Comparison of ENCODE assay signal across 21 cellular contexts in genomic region chr20:16020971-16021370, GRCh38.
A peak's percentile ranks its signal among the peaks of the same experiment; 100 is the strongest.
DNase-seq lines count a peak whose midpoint lies in the region; ATAC-seq and TF ChIP-seq lines count a peak whose summit lies in the region.
"Had no signal": no experiment of that assay in that cellular context is flagged by ENCODE, and none has a peak within 500 bp of the region (broad histone marks: within the 10 kb centered on the region; RNA-seq: fewer than 3 reads in every experiment).

No MANE protein-coding gene starts in this region.

- H3K27ac Mint-ChIP-seq in MCF 10A (ENCODE audit: low read depth, unreplicated experiment), result no peak overlapping the region
- no peak overlapping the region for H3K27ac Mint-ChIP-seq in natural killer cell
- H3K27ac Mint-ChIP-seq: activated CD4-positive, alpha-beta T cell treated with anti-CD3 and anti-CD28 coated beads, Interleukin-2, amount 10 ng/mL, durations not matched to agents 24 days and 14 days; activated naive CD8-positive, alpha-beta T cell treated with anti-CD3 and anti-CD28 coated beads, Interleukin-2, amount 50 U/mL, for 24 hours; dendritic cell treated with granulocyte-macrophage colony-stimulating factor and Interleukin-4, amounts not matched to agents 40 ng/mL and 50 ng/mL, for 4 days; T-helper 2 cell treated with Interferon-gamma antibody and Interleukin-4, amounts not matched to agents 5 μg/mL and 100 μg/mL, for 36 hours had no signal

- TF ChIP-seq POLR2A in breast epithelium (IDR thresholded peaks at IDR 0.05) (no peak), esophagus squamous epithelium (IDR thresholded peaks at IDR 0.05) (no peak)

- H3K9me3 ChIP-seq in breast epithelium (no peaks in the 10 kb centered on the region), SJSA1 (replicated peaks) (no peaks in the 10 kb centered on the region), esophagus squamous epithelium (no peaks in the 10 kb centered on the region)
- H3K9me3 ChIP-seq: right atrium auricular region, tibial artery had no signal

- POLR2A ChIA-PET in MCF 10A (lab: Yijun Ruan, JAX), result no interaction called here

- H3K4me1 Mint-ChIP-seq in MCF 10A (ENCODE audit: insufficient read depth, unreplicated experiment), result peaks cover 6% of the 10 kb centered on the region
- peaks cover 11 to 17% of the 10 kb centered on the region in 2 donors for H3K4me1 Mint-ChIP-seq in natural killer cell
- H3K4me1 Mint-ChIP-seq: activated CD4-positive, alpha-beta T cell treated with anti-CD3 and anti-CD28 coated beads, Interleukin-2, amount 10 ng/mL, durations not matched to agents 24 days and 14 days had no signal

- ATAC-seq in natural killer cell, result no peak
- ATAC-seq: activated naive CD8-positive, alpha-beta T cell treated with anti-CD3 and anti-CD28 coated beads, Interleukin-2, amount 50 U/mL, for 24 hours had no signal

- BruUV-seq in MCF 10A (replicated peaks; lab: Mats Ljungman, UMichigan), result no TSS peak

- H3K27me3 Mint-ChIP-seq in MCF 10A (ENCODE audit: insufficient read depth, unreplicated experiment) (no peaks in the 10 kb centered on the region), natural killer cell (ENCODE audit: low read depth in 2 of 2) (peaks cover 0 to 6% of the 10 kb centered on the region in 2 donors)
- H3K27me3 Mint-ChIP-seq: activated CD4-positive, alpha-beta T cell treated with anti-CD3 and anti-CD28 coated beads, Interleukin-2, amount 10 ng/mL, durations not matched to agents 24 days and 14 days; activated naive CD8-positive, alpha-beta T cell treated with anti-CD3 and anti-CD28 coated beads, Interleukin-2, amount 50 U/mL, for 24 hours; dendritic cell treated with granulocyte-macrophage colony-stimulating factor and Interleukin-4, amounts not matched to agents 40 ng/mL and 50 ng/mL, for 4 days had no signal

- no peak overlapping the region for H3K4me3 Mint-ChIP-seq in MCF 10A (ENCODE audit: unreplicated experiment)
- H3K4me3 Mint-ChIP-seq in natural killer cell, result no peak overlapping the region
- H3K4me3 Mint-ChIP-seq: activated CD4-positive, alpha-beta T cell treated with anti-CD3 and anti-CD28 coated beads, Interleukin-2, amount 10 ng/mL, durations not matched to agents 24 days and 14 days; activated naive CD8-positive, alpha-beta T cell treated with anti-CD3 and anti-CD28 coated beads, Interleukin-2, amount 50 U/mL, for 24 hours; dendritic cell treated with granulocyte-macrophage colony-stimulating factor and Interleukin-4, amounts not matched to agents 40 ng/mL and 50 ng/mL, for 4 days; neural crest cell; T-helper 2 cell treated with Interferon-gamma antibody and Interleukin-4, amounts not matched to agents 5 μg/mL and 100 μg/mL, for 36 hours had no signal

- H3K36me3 ChIP-seq in breast epithelium, result no peaks in the 10 kb centered on the region
- no peaks in the 10 kb centered on the region for H3K36me3 ChIP-seq in SJSA1
- H3K36me3 ChIP-seq in esophagus squamous epithelium, result no peaks in the 10 kb centered on the region
- H3K36me3 ChIP-seq: right atrium auricular region, tibial artery had no signal

- H3K36me3 Mint-ChIP-seq in MCF 10A (ENCODE audit: insufficient read depth, unreplicated experiment), result no peaks in the 10 kb centered on the region
- H3K36me3 Mint-ChIP-seq in natural killer cell, result no peaks in the 10 kb centered on the region

- CTCF ChIA-PET in MCF 10A (lab: Yijun Ruan, JAX), result interaction anchor here (0.6 kb wide), 1 partner anchor 30 kb away, joined by 3 read pairs; no protein-coding TSS in a partner anchor

- 51 to 56% methylated on average over 3 of the region's 3 CpGs for WGBS in esophagus squamous epithelium, 2 donors

- no peak overlapping the region for H3K27ac ChIP-seq in breast epithelium
- H3K27ac ChIP-seq in SJSA1, result peak overlapping the region; percentile 37
- H3K27ac ChIP-seq in esophagus squamous epithelium, result no peak overlapping the region
- H3K27ac ChIP-seq: right atrium auricular region, tibial artery had no signal

- no peak for TF ChIP-seq CTCF in MCF 10A (IDR thresholded peaks at IDR 0.05; ENCODE audit: unreplicated experiment)
- TF ChIP-seq CTCF in breast epithelium (IDR thresholded peaks at IDR 0.05), result no peak
- no peak for TF ChIP-seq CTCF in foreskin fibroblast (IDR thresholded peaks at IDR 0.05; ENCODE audit: low read depth, low read length)
- no peak for TF ChIP-seq CTCF in natural killer cell (IDR thresholded peaks at IDR 0.05)
- no peak for TF ChIP-seq CTCF in esophagus squamous epithelium (IDR thresholded peaks at IDR 0.05)

- peak; percentile 73 for DNase-seq in MCF 10A (ENCODE audit: unreplicated experiment)
- DNase-seq in breast epithelium (ENCODE audit: low spot score in 2 of 2), result no peak
- DNase-seq in SJSA1 (ENCODE audit: low read depth in 1 of 2, low spot score in 2 of 2), result peak; percentile 75 to 80
- peak; percentile 57 to 70 for DNase-seq in foreskin fibroblast
- DNase-seq in NCI-H1436 treated with DMSO at 0.1 percent for 48 hours (lab: John Stamatoyannopoulos, UW), result no peak
- no peak for DNase-seq in activated T-cell treated with anti-CD3 and anti-CD28 coated beads for 4 hours
- no peak for DNase-seq in natural killer cell
- DNase-seq in esophagus squamous epithelium (lab: John Stamatoyannopoulos, UW), result no peak
- DNase-seq: activated CD4-positive, alpha-beta T cell treated with anti-CD3 and anti-CD28 coated beads, Interleukin-2, amount 10 ng/mL, durations not matched to agents 24 days and 14 days; activated naive CD8-positive, alpha-beta T cell treated with anti-CD3 and anti-CD28 coated beads, Interleukin-2, amount 50 U/mL, for 24 hours; activated T-cell treated with anti-CD3 and anti-CD28 coated beads, Interleukin-2, amount 50 U/mL, for 48 hours; COR-L47; NCI-H1694; NCI-H524; stimulated activated CD4-positive, alpha-beta T cell treated with anti-CD3 and anti-CD28 coated beads, Interleukin-2, amount 100 ng/mL, for 48 hours; tibial artery had no signal

- H3K4me1 ChIP-seq in breast epithelium, result no peaks in the 10 kb centered on the region
- H3K4me1 ChIP-seq in SJSA1 (replicated peaks), result peaks cover 37% of the 10 kb centered on the region
- H3K4me1 ChIP-seq in esophagus squamous epithelium, result no peaks in the 10 kb centered on the region
- H3K4me1 ChIP-seq: right atrium auricular region, tibial artery had no signal

- H3K4me3 ChIP-seq in breast epithelium (no peak overlapping the region), SJSA1 (no peak overlapping the region), foreskin fibroblast (ENCODE audit: low read depth in 1 of 2, low read length in 2 of 2) (no peak overlapping the region), esophagus squamous epithelium (no peak overlapping the region)
- H3K4me3 ChIP-seq: lung, right atrium auricular region, tibial artery had no signal

- intact Hi-C loops in MCF 10A (cut with micrococcal nuclease), result no loop called here
- intact Hi-C loops in breast epithelium (cut with DNase I; ENCODE audit: low total_unique reads), result no loop called here
- intact Hi-C loops in natural killer cell (cut with micrococcal nuclease), result no loop called here
- intact Hi-C loops in esophagus squamous epithelium (cut with DNase I), result no loop called here

- H3K9me3 Mint-ChIP-seq in MCF 10A (ENCODE audit: unreplicated experiment) (no peaks in the 10 kb centered on the region), natural killer cell (peaks cover 0 to 2% of the 10 kb centered on the region in 2 donors)
- H3K9me3 Mint-ChIP-seq: activated naive CD8-positive, alpha-beta T cell treated with anti-CD3 and anti-CD28 coated beads, Interleukin-2, amount 50 U/mL, for 24 hours had no signal

- H3K27me3 ChIP-seq in breast epithelium (no peaks in the 10 kb centered on the region), SJSA1 (replicated peaks) (no peaks in the 10 kb centered on the region), esophagus squamous epithelium (no peaks in the 10 kb centered on the region)
- H3K27me3 ChIP-seq: right atrium auricular region, tibial artery had no signal

Comparison
In these comparisons a context has a peak if more than half of its experiments do, and no peak if none do; other contexts are left out.
1. DNase-seq: peak in MCF 10A (single experiment), SJSA1 (2 of 2) and foreskin fibroblast (2 of 2); none in breast epithelium (0 of 2), NCI-H1436 treated with DMSO at 0.1 percent for 48 hours (single experiment), activated T-cell treated with anti-CD3 and anti-CD28 coated beads for 4 hours (single experiment), natural killer cell (single experiment) and esophagus squamous epithelium (single experiment).